Comparison of ENCODE assay signal across 31 cellular contexts in the genomic region with DNA sequence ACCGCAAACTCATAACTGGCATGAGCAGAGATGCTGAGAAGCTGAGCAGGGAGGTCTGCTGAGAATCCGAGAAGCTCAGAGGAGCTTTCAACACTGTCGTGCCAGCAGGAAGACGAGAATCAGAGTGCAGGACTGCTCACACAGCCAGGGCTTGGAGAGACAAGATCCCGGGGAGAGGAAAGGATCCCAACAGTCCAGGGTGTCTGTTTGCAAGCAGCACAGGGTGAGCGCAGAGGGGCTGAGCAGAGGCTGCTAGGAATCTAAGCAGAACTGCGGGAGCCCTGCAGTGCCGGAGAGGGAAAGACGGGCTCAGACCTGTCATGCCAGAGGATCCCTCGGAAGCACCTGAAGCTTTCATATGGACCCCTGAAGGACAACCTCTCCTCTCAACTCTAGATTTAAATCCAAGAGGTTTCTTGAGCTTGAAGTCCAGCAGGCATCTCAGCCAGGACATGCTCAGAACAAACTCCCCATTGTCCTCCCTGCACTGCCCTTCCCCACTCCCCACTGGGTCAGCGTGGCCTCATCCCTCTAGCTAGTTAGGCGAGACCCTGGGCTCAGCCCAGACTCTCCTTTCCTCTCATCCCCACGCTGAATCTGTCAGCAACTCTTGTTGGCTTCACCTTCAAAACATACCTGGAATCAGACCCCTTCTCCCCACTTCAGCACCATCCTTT. TPM values are rescaled to one million over a fixed set of nuclear protein-coding genes. Genes with fewer than 3 reads are reported as not detected.
A peak's percentile ranks its signal among the peaks of the same experiment; 100 is the strongest.
DNase-seq lines count a peak whose midpoint lies in the region; ATAC-seq, FAIRE-seq and TF ChIP-seq lines count a peak whose summit lies in the region.
"Had no signal": no experiment of that assay in that cellular context is flagged by ENCODE, and none has a peak within 500 bp of the region (broad histone marks: within the 10 kb centered on the region; RNA-seq: fewer than 3 reads in every experiment).

No MANE protein-coding gene starts in this region.

- TF ChIP-seq CTCF in RWPE2 (IDR thresholded peaks at IDR 0.05; ENCODE audit: poor library complexity, severe bottlenecking) (no peak), kidney (IDR thresholded peaks at IDR 0.05; ENCODE audit: borderline replicate concordance, extremely low read depth, insufficient read depth) (no peak), esophagus squamous epithelium (IDR thresholded peaks at IDR 0.05) (no peak)

- H3K27ac ChIP-seq in RWPE2 (ENCODE audit: poor library complexity, severe bottlenecking): no peak overlapping the region
- no peak overlapping the region for H3K27ac ChIP-seq in kidney (ENCODE audit: low read depth in 2 of 2, low read length in 2 of 2)
- H3K27ac ChIP-seq in esophagus squamous epithelium: no peak overlapping the region
- H3K27ac ChIP-seq: 22Rv1, brain microvascular endothelial cell, heart left ventricle, pancreas, RWPE1, thoracic aorta had no signal

- H3K9ac ChIP-seq in kidney (ENCODE audit: low read length in 2 of 2): no peak overlapping the region
- H3K9ac ChIP-seq: SK-N-SH had no signal

- H3K4me1 ChIP-seq in RWPE2 (ENCODE audit: insufficient read depth, poor library complexity, severe bottlenecking) (peaks cover 4% of the 10 kb centered on the region), kidney (ENCODE audit: control insufficient read depth in 1 of 2, insufficient read depth in 1 of 2, low read depth in 1 of 2, low read length in 2 of 2) (peaks cover 18 to 24% of the 10 kb centered on the region in 2 donors), esophagus squamous epithelium (peaks cover 13 to 20% (median 14%) of the 10 kb centered on the region in 3 donors)

- H3K4me3 ChIP-seq in RWPE2 (ENCODE audit: severe bottlenecking) (no peak overlapping the region), kidney (ENCODE audit: low read length in 2 of 2) (no peak overlapping the region), esophagus squamous epithelium (no peak overlapping the region)
- H3K4me3 ChIP-seq: heart left ventricle, pancreas, thoracic aorta had no signal

- H3K36me3 ChIP-seq in RWPE2 (ENCODE audit: low read depth) (no peaks in the 10 kb centered on the region), kidney (ENCODE audit: control insufficient read depth in 1 of 2, insufficient read depth in 2 of 2, low read length in 2 of 2) (no peaks in the 10 kb centered on the region), esophagus squamous epithelium (no peaks in the 10 kb centered on the region)
- H3K36me3 ChIP-seq: brain microvascular endothelial cell, heart left ventricle, pancreas, thoracic aorta had no signal

- TF ChIP-seq POLR2A in esophagus squamous epithelium (IDR thresholded peaks at IDR 0.05): no peak

- 83 to 89% methylated on average over 10 to 13 of the region's 13 CpGs for WGBS in esophagus squamous epithelium, 2 donors

- H3K27me3 ChIP-seq in RWPE2 (ENCODE audit: insufficient read depth, poor library complexity, severe bottlenecking) (no peaks in the 10 kb centered on the region), esophagus squamous epithelium (peaks cover 0 to 23% (median 0%) of the 10 kb centered on the region in 4 donors)
- H3K27me3 ChIP-seq: pancreas had no signal

- FAIRE-seq in kidney (lab: Jason Lieb, UNC): no peak
- FAIRE-seq: H54 had no signal

- DNase-seq in DMS79 treated with DMSO at 0.1 percent for 48 hours (lab: John Stamatoyannopoulos, UW) (peak; percentile 7), DMS79 (lab: John Stamatoyannopoulos, UW) (no peak), RWPE2 (ENCODE audit: low spot score) (peak; percentile 54), kidney (peak; percentile 49), pons (ENCODE audit: low spot score) (peak; percentile 58), esophagus squamous epithelium (lab: John Stamatoyannopoulos, UW) (no peak)
- DNase-seq in stimulated activated CD4-positive, alpha-beta T cell treated with anti-CD3 and anti-CD28 coated beads, Interleukin-4, amount 100 ng/mL, for 1 hour: no peak
- DNase-seq: activated CD4-positive, alpha-beta T cell treated with anti-CD3 and anti-CD28 coated beads for 48 hours; activated naive CD4-positive, alpha-beta T cell; activated T-cell treated with anti-CD3 and anti-CD28 coated beads, Interleukin-2, amount 50 U/mL, for 48 hours; brain microvascular endothelial cell; CD8-positive, alpha-beta T cell; DMS153; effector memory CD4-positive, alpha-beta T cell; erythroblast; NCI-H510A; SK-N-SH; stimulated activated naive B cell treated with anti-CD40 and anti-IgM and Interleukin-4, amounts not matched to agents 10 μg/mL and 1 μg/mL and 100 μg/mL, for 72 hours had no signal

- ATAC-seq in RWPE2 (ENCODE audit: low read depth) (no peak), GM18520 (IDR thresholded peaks at IDR 0.05; ENCODE audit: unreplicated experiment) (no peak)
- ATAC-seq: CD8-positive, alpha-beta T cell; heart left ventricle; naive thymus-derived CD8-positive, alpha-beta T cell; pancreas; sciatic nerve; stimulated activated naive B cell treated with anti-CD40 and anti-IgM and Interleukin-4, amounts not matched to agents 10 μg/mL and 1 μg/mL and 100 μg/mL, for 72 hours had no signal

- intact Hi-C loops in kidney (cut with DNase I): no loop called here
- intact Hi-C loops in esophagus squamous epithelium (cut with DNase I): no loop called here

- H3K9me3 ChIP-seq in RWPE2 (ENCODE audit: severe bottlenecking) (no peaks in the 10 kb centered on the region), kidney (ENCODE audit: control insufficient read depth in 1 of 2, low read length in 2 of 2) (peaks cover 0 to 4% of the 10 kb centered on the region in 2 donors), esophagus squamous epithelium (peaks cover 0 to 5% (median 0%) of the 10 kb centered on the region in 3 donors)
- H3K9me3 ChIP-seq: pancreas, SK-N-SH, thoracic aorta had no signal

RNA-seq across cellular contexts. Expression of a gene that starts 40.7 kb away (rescaled TPM):
- not detected for total RNA-seq in kidney
- not detected for polyA plus RNA-seq in kidney (ENCODE audit: insufficient read depth, low read depth, low replicate concordance)
- not detected for total RNA-seq in esophagus squamous epithelium
- total RNA-seq: CD8-positive, alpha-beta T cell; fibroblast of villous mesenchyme; G401; heart left ventricle; mesenteric fat pad; naive thymus-derived CD8-positive, alpha-beta T cell; OCI-LY7; pancreas; sciatic nerve; thoracic aorta had no signal
- polyA plus RNA-seq: heart left ventricle; naive thymus-derived CD8-positive, alpha-beta T cell; pancreas; SK-N-SH had no signal

Comparison
In these comparisons a context has a peak if more than half of its experiments do, and no peak if none do; other contexts are left out.
1. DNase-seq: peak in DMS79 treated with DMSO at 0.1 percent for 48 hours (single experiment), RWPE2 (single experiment), kidney (single experiment) and pons (single experiment); none in DMS79 (single experiment), esophagus squamous epithelium (single experiment) and stimulated activated CD4-positive, alpha-beta T cell treated with anti-CD3 and anti-CD28 coated beads, Interleukin-4, amount 100 ng/mL, for 1 hour (single experiment).